ENCODE assay signal across 15 cellular contexts in the genomic region with DNA sequence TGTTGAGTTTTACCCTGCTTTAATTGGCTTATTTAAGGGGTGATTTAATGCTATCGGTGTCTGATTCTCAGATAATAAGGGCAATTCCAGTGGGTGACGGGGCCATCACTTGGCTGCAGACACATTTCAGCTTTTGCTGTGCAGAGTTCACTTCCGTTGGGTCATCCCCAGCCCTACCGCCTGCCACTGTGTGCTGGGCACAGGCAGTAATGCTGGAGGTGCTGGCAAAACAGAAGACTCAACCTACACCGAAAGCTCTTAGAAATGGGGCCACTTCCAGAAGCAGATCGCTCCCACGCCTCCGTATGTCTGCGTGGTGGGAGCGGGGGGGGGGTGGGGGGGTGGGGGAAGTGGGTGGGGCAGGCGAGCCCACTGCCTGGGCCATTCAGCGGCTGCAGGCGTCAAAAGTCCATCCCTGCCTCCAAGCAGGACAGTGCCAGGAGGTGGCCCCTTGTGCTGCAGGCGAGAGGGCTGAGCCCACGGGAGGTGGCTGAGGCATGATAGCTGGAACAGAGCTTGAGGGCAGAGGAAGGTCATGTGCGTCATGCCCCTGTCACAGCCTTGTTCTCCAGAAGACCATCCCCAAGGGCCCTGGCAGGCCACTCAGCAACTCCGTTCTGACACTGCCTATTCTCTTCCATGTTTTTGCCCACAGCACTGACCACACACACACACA.
A peak's percentile ranks its signal among the peaks of the same experiment; 100 is the strongest.
DNase-seq lines count a peak whose midpoint lies in the region; ATAC-seq and TF ChIP-seq lines count a peak whose summit lies in the region.
"Had no signal": no experiment of that assay in that cellular context is flagged by ENCODE, and none has a peak within 500 bp of the region (broad histone marks: within the 10 kb centered on the region; RNA-seq: fewer than 3 reads in every experiment).

No MANE protein-coding gene starts in this region.

- CTCF ChIA-PET in PC-3 (lab: Charles Lee) = no interaction called here

- H4K91ac ChIP-seq in neuronal stem cell (ENCODE audit: low read depth, low read length, poor library complexity) = no peak overlapping the region

- no peak overlapping the region for H3K23ac ChIP-seq in neuronal stem cell (ENCODE audit: low read depth, low read length, poor library complexity)

- no peak overlapping the region for H3K18ac ChIP-seq in neuronal stem cell (ENCODE audit: low read length)

- no peak overlapping the region for H2BK12ac ChIP-seq in neuronal stem cell (ENCODE audit: low read length)

- H2BK120ac ChIP-seq in neuronal stem cell (ENCODE audit: low read depth, low read length) = no peak overlapping the region

- DNase-seq in AG08396 (ENCODE audit: low spot score) = peak; percentile 13
- peak; percentile 42 for DNase-seq in H7
- DNase-seq in ecto neural progenitor cell (ENCODE audit: low spot score) = peak; percentile 30
- DNase-seq in neuronal stem cell (ENCODE audit: low spot score) = no peak
- no peak for DNase-seq in PC-3
- DNase-seq: ACHN; Caco-2; CD4-positive, CD25-positive, alpha-beta regulatory T cell; DMS153; NCI-H1436 treated with DMSO at 0.1 percent for 48 hours; NCI-H2029 treated with DMSO at 0.1 percent for 48 hours; NCI-H748 treated with DMSO at 0.1 percent for 48 hours had no signal

- no peaks in the 10 kb centered on the region for H3K9me3 ChIP-seq in neuronal stem cell (replicated peaks in 1 of 2; ENCODE audit: control insufficient read depth in 2 of 2, insufficient read depth in 1 of 2, low read depth in 1 of 2, low read length in 2 of 2)
- no peaks in the 10 kb centered on the region for H3K9me3 ChIP-seq in PC-3 (ENCODE audit: low read length)
- H3K9me3 ChIP-seq: Caco-2 had no signal

- H3K4me2 ChIP-seq in neuronal stem cell (ENCODE audit: insufficient read depth, low read length, poor library complexity, severe bottlenecking) (no peak overlapping the region), PC-3 (ENCODE audit: low read length) (no peak overlapping the region)
- H3K4me2 ChIP-seq: KMS-11 had no signal

- no CpG with 5 or more reads among the region's 17 CpGs for WGBS in neuronal stem cell (ENCODE audit: extremely low coverage in 2 of 2, insufficient read length in 2 of 2, insufficient replicate concordance in 1 of 2), 2 donors

- intact Hi-C loops in PC-3 (cut with micrococcal nuclease) = no loop called here

- no peak overlapping the region for H2AFZ ChIP-seq in neuronal stem cell (ENCODE audit: low read length)
- H2AFZ ChIP-seq in PC-3 (ENCODE audit: low read length) = no peak overlapping the region

- H3K4ac ChIP-seq in neuronal stem cell (ENCODE audit: low read length) = no peak overlapping the region

- H3K27me3 ChIP-seq in H7 (ENCODE audit: control insufficient read depth, insufficient read depth, low read length) (no peaks in the 10 kb centered on the region), neuronal stem cell (ENCODE audit: control insufficient read depth in 3 of 3, insufficient read depth in 3 of 3, low read depth in 1 of 3, low read length in 3 of 3) (no peaks in the 10 kb centered on the region), PC-3 (ENCODE audit: low read length) (no peaks in the 10 kb centered on the region)

- H4K8ac ChIP-seq in neuronal stem cell (ENCODE audit: low read depth, low read length) = peak overlapping the region; percentile 52

- no peak overlapping the region for H2BK5ac ChIP-seq in neuronal stem cell (ENCODE audit: low read length)

- H3K27ac ChIP-seq in neuronal stem cell (replicated peaks; ENCODE audit: low read length) = no peak overlapping the region
- H3K27ac ChIP-seq in PC-3 (ENCODE audit: low read length) = no peak overlapping the region
- H3K27ac ChIP-seq: KMS-11 had no signal

- TF ChIP-seq CTCF in PC-3 (conservative IDR thresholded peaks at IDR 0.05; ENCODE audit: low read depth, low read length) = no peak

- no peaks in the 10 kb centered on the region for H3K9me2 ChIP-seq in PC-3 (replicated peaks; ENCODE audit: low read length)

- H3K4me1 ChIP-seq in neuronal stem cell (ENCODE audit: control insufficient read depth in 2 of 2, insufficient read depth in 1 of 2, low read depth in 1 of 2, low read length in 2 of 2) (peaks cover 2 to 9% of the 10 kb centered on the region in 2 donors), PC-3 (ENCODE audit: insufficient read depth, low read length) (no peaks in the 10 kb centered on the region)
- H3K4me1 ChIP-seq: Caco-2 had no signal

- H2AK5ac ChIP-seq in neuronal stem cell (ENCODE audit: low read depth, low read length) = peak overlapping the region; percentile 5

- H3K79me1 ChIP-seq in neuronal stem cell (ENCODE audit: low read depth, low read length) = no peaks in the 10 kb centered on the region

- no peak for ATAC-seq in HG03521 (IDR thresholded peaks at IDR 0.05; ENCODE audit: unreplicated experiment)
- ATAC-seq in GM19397 (IDR thresholded peaks at IDR 0.05; ENCODE audit: unreplicated experiment) = no peak
- ATAC-seq in PC-3 = no peak

- H3F3A ChIP-seq in PC-3 (ENCODE audit: low read length, unreplicated experiment) = no peaks in the 10 kb centered on the region

- H2BK15ac ChIP-seq in neuronal stem cell (ENCODE audit: low read length) = no peak overlapping the region

- H3K14ac ChIP-seq in neuronal stem cell (ENCODE audit: low read length) = no peak overlapping the region

- BruUV-seq in PC-3 (replicated peaks; lab: Mats Ljungman, UMichigan) = no TSS peak

- no peaks in the 10 kb centered on the region for H4K20me1 ChIP-seq in PC-3 (ENCODE audit: low read length)

- H3K36me3 ChIP-seq in H7 (replicated peaks; ENCODE audit: control insufficient read depth, insufficient read depth, low read length) (no peaks in the 10 kb centered on the region), neuronal stem cell (replicated peaks in 1 of 2; ENCODE audit: control insufficient read depth in 2 of 2, insufficient read depth in 2 of 2, low read length in 2 of 2) (no peaks in the 10 kb centered on the region), PC-3 (ENCODE audit: low read depth, low read length) (no peaks in the 10 kb centered on the region)

- POLR2A ChIA-PET in PC-3 (lab: Charles Lee; ENCODE audit: unreplicated experiment) = interaction anchor here (0.6 kb wide), 1 partner anchor 40 kb away, joined by 3 read pairs; no protein-coding TSS in a partner anchor

- H3K9ac ChIP-seq in neuronal stem cell (ENCODE audit: low read depth, low read length, poor library complexity) = no peak overlapping the region
- H3K9ac ChIP-seq in PC-3 (ENCODE audit: low read length) = no peak overlapping the region
- H3K9ac ChIP-seq: KMS-11 had no signal

- no peak overlapping the region for H3K4me3 ChIP-seq in H7 (ENCODE audit: insufficient read depth, low read depth, low read length)
- H3K4me3 ChIP-seq in neuronal stem cell (ENCODE audit: low read length in 2 of 2) = no peak overlapping the region
- no peak overlapping the region for H3K4me3 ChIP-seq in PC-3 (ENCODE audit: low read length)

- H3K79me2 ChIP-seq in PC-3 (ENCODE audit: low read length) = no peaks in the 10 kb centered on the region

Comparison
In these comparisons a context has a peak if more than half of its experiments do, and no peak if none do; other contexts are left out.
1. DNase-seq: peak in AG08396 (single experiment), H7 (single experiment) and ecto neural progenitor cell (single experiment); none in neuronal stem cell (single experiment) and PC-3 (single experiment).